1 cellular context compared by ENCODE assay signal in genomic region chr7:124032369-124033092, GRCh38.
TF ChIP-seq lines count a peak whose summit lies in the region.

Gene TMEM229A (minus strand): TSS chr7:124033067. CDS start chr7:124033003, 64 bp downstream.

TF ChIP-seq in Ishikawa, 13 proteins besides CTCF, POLR2A, EP300 and RAD21 (continued from another document):
- TF ChIP-seq FOXM1 (IDR thresholded peaks at IDR 0.05; ENCODE audit: borderline replicate concordance, low read depth) (no peak), NFIC (IDR thresholded peaks at IDR 0.05) (no peak), YY1 (IDR thresholded peaks at IDR 0.05; ENCODE audit: low read depth) (no peak), TEAD4 (IDR thresholded peaks at IDR 0.05) (no peak), CREB1 (IDR thresholded peaks at IDR 0.05; ENCODE audit: low read depth) (no peak)
TF ChIP-seq in Ishikawa: peak in this region for 3.
